In the genomic region with DNA sequence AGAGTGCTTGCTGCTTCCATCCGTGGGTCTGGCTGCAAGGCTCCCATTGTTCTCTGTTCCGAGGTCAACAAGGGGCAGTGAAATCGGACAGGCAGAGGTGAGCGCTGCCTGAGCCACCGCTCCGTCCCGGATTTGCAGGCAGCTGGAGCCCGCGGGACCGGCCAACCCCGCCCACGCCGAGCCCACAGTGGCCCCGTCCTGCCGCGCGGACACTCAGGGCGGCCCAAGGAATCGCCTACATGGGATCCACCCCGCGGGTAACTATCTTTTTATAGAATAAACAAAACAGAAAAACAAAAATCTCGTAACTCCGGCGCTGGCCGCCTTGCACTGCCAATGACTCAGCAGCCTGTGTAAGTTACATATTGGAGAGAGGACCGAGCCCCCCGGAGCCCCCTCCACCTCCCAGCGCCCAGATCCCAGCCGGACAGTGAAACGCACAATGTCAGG, we compare ENCODE assay signal across 8 cellular contexts. TPM values are rescaled to one million over a fixed set of nuclear protein-coding genes. Genes with fewer than 3 reads are reported as not detected.
DNase-seq lines count a peak whose midpoint lies in the region; ATAC-seq, FAIRE-seq and TF ChIP-seq lines count a peak whose summit lies in the region.

No MANE protein-coding gene starts in this region.

- H3K9me3 ChIP-seq in pancreas = no peaks in the 10 kb centered on the region

- TF ChIP-seq CTCF in VCaP (conservative IDR thresholded peaks at IDR 0.05) (no peak), fibroblast of villous mesenchyme (IDR thresholded peaks at IDR 0.05; ENCODE audit: insufficient read depth, low read depth, low read length) (no peak), pancreas (IDR thresholded peaks at IDR 0.05) (no peak), D721Med (IDR thresholded peaks at IDR 0.05; ENCODE audit: insufficient read depth, missing control alignments) (no peak)

- intact Hi-C loops in pancreas (cut with DNase I) = no loop called here

- DNase-seq in Caki2 (ENCODE audit: low read depth) (peak; percentile 43), fibroblast of villous mesenchyme (ENCODE audit: low read depth) (peak; percentile 76), pancreas (peak in 5 of 6 donors; percentile 54 to 83 (median 66)), NCI-H1694 (lab: John Stamatoyannopoulos, UW) (no peak), D721Med (ENCODE audit: insufficient read length, low spot score) (no peak)
- no peak for DNase-seq in stimulated activated CD4-positive, alpha-beta T cell treated with anti-CD3 and anti-CD28 coated beads, Interleukin-1b, Interleukin-23, amount 100 ng/mL, for 48 hours

- ATAC-seq in pancreas (peak in 3 of 4 donors; percentile 17 to 48 (median 24)), HG03520 (IDR thresholded peaks at IDR 0.05; ENCODE audit: unreplicated experiment) (no peak)

- in situ Hi-C loops in Caki2 (cut with HindIII; ENCODE audit: low pct_unique_long_range_greater_than_20kb, low sequenced_read_pairs) = no loop called here

- H3K36me3 ChIP-seq in pancreas = no peaks in the 10 kb centered on the region

- FAIRE-seq in pancreas (lab: Jason Lieb, UNC) (no peak), D721Med (lab: Jason Lieb, UNC) (no peak)

- H3K4me3 ChIP-seq in fibroblast of villous mesenchyme (ENCODE audit: low read depth, low read length) = peak overlapping the region; percentile 86
- H3K4me3 ChIP-seq in pancreas = peak overlapping the region in 3 of 4 donors; percentile 76 to 99 (median 98)

- H3K27ac ChIP-seq in VCaP (peak overlapping the region; percentile 82), pancreas (peak overlapping the region; percentile 56 to 89 (median 86))

- peaks cover 0 to 28% (median under 1%) of the 10 kb centered on the region in 3 donors for H3K4me1 ChIP-seq in pancreas

- 15 to 20% methylated on average over 30 of the region's 30 CpGs for WGBS in pancreas, 2 donors

- H3K27me3 ChIP-seq in pancreas = no peaks in the 10 kb centered on the region

RNA-seq across cellular contexts. Expression of a gene that starts 1.9 kb away (rescaled TPM):
- 564 and 575 TPM in 2 replicates for total RNA-seq in Caki2 (2014; rRNA removed; shearing (Covaris generic); ENCODE audit: low replicate concordance)
- total RNA-seq in fibroblast of villous mesenchyme (48.4 and 53.5 TPM in 2 replicates), pancreas (100 to 1,000 TPM in 4 of 6 donors, 10 to 100 TPM in 2; 65.7 to 471 (median 217) TPM)
- polyA plus RNA-seq in pancreas = 100 to 1,000 TPM in 1 of 2 donors, 10 to 100 TPM in 1; 84.2 to 166 TPM

Comparison
In these comparisons a context has a peak if more than half of its experiments do, and no peak if none do; other contexts are left out.
1. DNase-seq: peak in Caki2 (single experiment), fibroblast of villous mesenchyme (single experiment) and pancreas (5 of 6); none in NCI-H1694 (single experiment), D721Med (single experiment) and stimulated activated CD4-positive, alpha-beta T cell treated with anti-CD3 and anti-CD28 coated beads, Interleukin-1b, Interleukin-23, amount 100 ng/mL, for 48 hours (single experiment).